ENCODE assay signal across 8 cellular contexts in the genomic region with DNA sequence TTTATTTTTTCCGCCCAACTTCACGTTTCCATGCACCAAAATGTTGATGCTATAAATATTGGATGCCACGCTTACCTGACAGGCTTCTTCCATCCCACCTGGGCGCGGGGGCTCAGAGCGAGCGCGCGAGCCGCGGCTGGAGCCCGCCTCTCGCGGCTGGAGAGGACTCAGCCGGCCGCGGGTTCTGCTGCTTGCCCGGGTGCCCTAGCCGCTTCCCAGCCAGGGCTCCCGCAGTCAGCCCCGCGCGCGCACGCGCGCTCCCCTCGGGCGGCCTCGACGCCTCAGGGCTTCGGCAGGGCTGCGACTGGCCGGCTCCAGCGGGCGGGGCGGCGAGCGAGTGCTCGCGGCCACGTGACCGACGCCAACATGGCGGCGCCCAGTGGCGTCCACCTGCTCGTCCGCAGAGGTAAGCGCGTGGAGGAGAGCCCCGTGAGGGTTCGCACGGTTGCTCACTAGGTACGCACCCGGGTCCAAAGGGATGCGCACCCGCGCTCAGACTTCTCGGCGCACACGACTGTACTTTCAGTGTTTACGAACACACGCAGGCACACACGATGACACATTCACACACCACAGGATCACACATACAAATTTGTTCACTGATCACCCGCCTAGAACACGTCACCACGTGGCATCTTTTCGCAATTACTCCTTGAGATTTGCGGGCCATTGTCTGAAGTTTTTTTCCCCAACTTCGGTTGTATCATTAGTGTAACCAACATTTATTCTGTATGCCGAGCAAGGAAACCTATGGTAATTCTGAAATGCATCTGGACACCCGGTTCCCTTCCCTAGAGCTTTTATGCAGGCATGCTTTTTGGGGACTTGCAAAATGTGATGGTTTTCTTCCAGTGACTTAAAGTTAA. TPM values are rescaled to one million over a fixed set of nuclear protein-coding genes. Genes with fewer than 3 reads are reported as not detected.
DNase-seq lines count a peak whose midpoint lies in the region; ATAC-seq and TF ChIP-seq lines count a peak whose summit lies in the region.

TSS of gene METAP1D (plus strand) at position 350 of the 866 bp plus-strand sequence. CDS start at position 367, 17 bp downstream.

- H3K27ac ChIP-seq in BLaER1 = peak within 1 kb of the TSS; percentile 69
- H3K27ac ChIP-seq in colonic mucosa = no peak within 1 kb of the TSS

- peak; percentile 97 for ATAC-seq in HG03442 (IDR thresholded peaks at IDR 0.05; ENCODE audit: unreplicated experiment)
- ATAC-seq in left colon = peak; percentile 100

- no peaks in the 10 kb centered on the region for H3K36me3 ChIP-seq in BLaER1
- no peaks in the 10 kb centered on the region for H3K36me3 ChIP-seq in colonic mucosa

- no peak for TF ChIP-seq CTCF in colonic mucosa (IDR thresholded peaks at IDR 0.05)

- H3K9me3 ChIP-seq in BLaER1 (no peaks in the 10 kb centered on the region), colonic mucosa (no peaks in the 10 kb centered on the region)

- no peaks in the 10 kb centered on the region for H3K27me3 ChIP-seq in BLaER1
- H3K27me3 ChIP-seq in colonic mucosa = no peaks in the 10 kb centered on the region

- H3K4me3 ChIP-seq in BLaER1 (peak within 1 kb of the TSS; percentile 70), colonic mucosa (peak within 1 kb of the TSS; percentile 64)

- H3K4me1 ChIP-seq in BLaER1 (peaks cover 19% of the 10 kb centered on the region), colonic mucosa (peaks cover 3% of the 10 kb centered on the region)

- H3K4me2 ChIP-seq in BLaER1 = peak within 1 kb of the TSS; percentile 83

- DNase-seq in GM19240 (ENCODE audit: insufficient read length, low spot score) (peak; percentile 90), NCI-H510A (lab: John Stamatoyannopoulos, UW) (peak; percentile 98), colonic mucosa (peak; percentile 93), left colon (peak; percentile 87 to 92)
- peak; percentile 82 to 87 for DNase-seq in activated CD4-positive, alpha-beta T cell treated with anti-CD3 and anti-CD28 coated beads for 4 hours
- peak; percentile 68 to 87 (median 74) for DNase-seq in stimulated activated CD4-positive, alpha-beta T cell treated with anti-CD3 and anti-CD28 coated beads, Interleukin-1b, Interleukin-23, amount 100 ng/mL, for 24 hours (ENCODE audit: low read depth in 4 of 4, low spot score in 1 of 4)

- H3K9ac ChIP-seq in BLaER1 = peak within 1 kb of the TSS; percentile 78
- H3K9ac ChIP-seq in colonic mucosa (ENCODE audit: low read depth in 2 of 2, low read length in 2 of 2) = peak within 1 kb of the TSS; percentile 54 to 79

- no peaks in the 10 kb centered on the region for H4K20me1 ChIP-seq in BLaER1

- intact Hi-C loops in colonic mucosa (cut with DNase I) = no loop called here
- intact Hi-C loops in left colon (cut with DNase I, micrococcal nuclease) = no loop called here

RNA-seq across cellular contexts. Expression of gene METAP1D, which starts in this region (rescaled TPM):
- 1 to 10 TPM; 3.3 to 5.8 TPM for total RNA-seq in colonic mucosa
- total RNA-seq in left colon = 1 to 10 TPM; 4.2 to 4.4 TPM
